8 cellular contexts compared by ENCODE assay signal in genomic region chr2:75647771-75648170, GRCh38. TPM values are rescaled to one million over a fixed set of nuclear protein-coding genes. Genes with fewer than 3 reads are reported as not detected.
DNase-seq lines count a peak whose midpoint lies in the region; ATAC-seq and TF ChIP-seq lines count a peak whose summit lies in the region.

No MANE protein-coding gene starts in this region.

- no peak for TF ChIP-seq CTCF in left ventricle myocardium inferior (IDR thresholded peaks at IDR 0.05; ENCODE audit: borderline replicate concordance)

- H4K91ac ChIP-seq in neuronal stem cell (ENCODE audit: low read depth, low read length, poor library complexity), result no peak overlapping the region

- H3K27ac ChIP-seq in left ventricle myocardium inferior (replicated peaks) (no peak overlapping the region), urinary bladder (ENCODE audit: low read depth) (no peak overlapping the region), neuronal stem cell (replicated peaks; ENCODE audit: low read length) (no peak overlapping the region)

- H3K4me1 Mint-ChIP-seq in activated CD4-positive, alpha-beta memory T cell treated with anti-CD3 and anti-CD28 coated beads for 36 hours (ENCODE audit: low read depth), result peaks cover 30% of the 10 kb centered on the region

- no peak overlapping the region for H2BK5ac ChIP-seq in neuronal stem cell (ENCODE audit: low read length)

- DNase-seq in left ventricle myocardium inferior (no peak), left cardiac atrium (no peak), NCI-H526 (lab: John Stamatoyannopoulos, UW) (no peak), neuronal stem cell (ENCODE audit: low spot score) (no peak)
- DNase-seq in activated CD4-positive, alpha-beta memory T cell treated with anti-CD3 and anti-CD28 coated beads for 36 hours, result no peak

- H3K4me2 ChIP-seq in neuronal stem cell (ENCODE audit: insufficient read depth, low read length, poor library complexity, severe bottlenecking), result no peak overlapping the region

- no peak overlapping the region for H2BK12ac ChIP-seq in neuronal stem cell (ENCODE audit: low read length)

- no peak overlapping the region for H3K14ac ChIP-seq in neuronal stem cell (ENCODE audit: low read length)

- no peaks in the 10 kb centered on the region for H3K79me1 ChIP-seq in neuronal stem cell (ENCODE audit: low read depth, low read length)

- H3K23ac ChIP-seq in neuronal stem cell (ENCODE audit: low read depth, low read length, poor library complexity), result no peak overlapping the region

- H2BK15ac ChIP-seq in neuronal stem cell (ENCODE audit: low read length), result no peak overlapping the region

- H3K9me3 ChIP-seq in left ventricle myocardium inferior (replicated peaks), result no peaks in the 10 kb centered on the region
- H3K9me3 ChIP-seq in iPS-18c (ENCODE audit: control insufficient read depth, insufficient read depth, low read length), result no peaks in the 10 kb centered on the region
- H3K9me3 ChIP-seq in neuronal stem cell (replicated peaks in 1 of 2; ENCODE audit: control insufficient read depth in 2 of 2, insufficient read depth in 1 of 2, low read depth in 1 of 2, low read length in 2 of 2), result no peaks in the 10 kb centered on the region

- no peaks in the 10 kb centered on the region for H3K27me3 ChIP-seq in left ventricle myocardium inferior (ENCODE audit: low read depth)
- no peaks in the 10 kb centered on the region for H3K27me3 ChIP-seq in neuronal stem cell (ENCODE audit: control insufficient read depth in 3 of 3, insufficient read depth in 3 of 3, low read depth in 1 of 3, low read length in 3 of 3)

- no peak overlapping the region for H3K4ac ChIP-seq in neuronal stem cell (ENCODE audit: low read length)

- no peaks in the 10 kb centered on the region for H3K27me3 Mint-ChIP-seq in activated CD4-positive, alpha-beta memory T cell treated with anti-CD3 and anti-CD28 coated beads for 36 hours

- ATAC-seq in left cardiac atrium (no peak), GM18861 (IDR thresholded peaks at IDR 0.05; ENCODE audit: unreplicated experiment) (no peak)

- H3K27ac Mint-ChIP-seq in activated CD4-positive, alpha-beta memory T cell treated with anti-CD3 and anti-CD28 coated beads for 36 hours, result peak overlapping the region; percentile 84

- H3K36me3 ChIP-seq in left ventricle myocardium inferior (peaks cover 37% of the 10 kb centered on the region), urinary bladder (ENCODE audit: insufficient read depth) (no peaks in the 10 kb centered on the region), neuronal stem cell (replicated peaks in 1 of 2; ENCODE audit: control insufficient read depth in 2 of 2, insufficient read depth in 2 of 2, low read length in 2 of 2) (peaks cover 10 to 50% of the 10 kb centered on the region in 2 donors)

- H3K9ac ChIP-seq in neuronal stem cell (ENCODE audit: low read depth, low read length, poor library complexity), result no peak overlapping the region

- 83% methylated on average over 3 of the region's 3 CpGs for WGBS in urinary bladder
- WGBS in neuronal stem cell (ENCODE audit: extremely low coverage in 2 of 2, insufficient read length in 2 of 2, insufficient replicate concordance in 1 of 2), 2 donors, result no CpG with 5 or more reads among the region's 3 CpGs

- no peak overlapping the region for H3K18ac ChIP-seq in neuronal stem cell (ENCODE audit: low read length)

- CTCF ChIA-PET in activated CD4-positive, alpha-beta memory T cell treated with anti-CD3 and anti-CD28 coated beads for 36 hours (lab: Charles Lee), result interaction anchor here (1.4 to 1.7 kb wide), 2 partner anchors 29 to 32 kb away, joined by 5 to 8 read pairs; no protein-coding TSS in a partner anchor

- H3K4me3 Mint-ChIP-seq in activated CD4-positive, alpha-beta memory T cell treated with anti-CD3 and anti-CD28 coated beads for 36 hours, result peak overlapping the region; percentile 90

- no peak overlapping the region for H2BK120ac ChIP-seq in neuronal stem cell (ENCODE audit: low read depth, low read length)

- H3K4me3 ChIP-seq in left ventricle myocardium inferior (peak overlapping the region; percentile 87), iPS-18c (ENCODE audit: insufficient read depth, low read depth, low read length) (peak overlapping the region; percentile 98; the same call in 1 of the 2 replicates), urinary bladder (ENCODE audit: low read depth, low read length) (peak overlapping the region; percentile 95), neuronal stem cell (ENCODE audit: low read length in 2 of 2) (peak overlapping the region in 1 of 2 donors; percentile 96)

- intact Hi-C loops in left ventricle myocardium inferior (cut with micrococcal nuclease) (no loop called here), left cardiac atrium (cut with DNase I) (no loop called here)
- intact Hi-C loops in activated CD4-positive, alpha-beta memory T cell treated with anti-CD3 and anti-CD28 coated beads for 36 hours (cut with micrococcal nuclease), result loop anchor here (10.0 kb wide), 1 partner anchor 693 kb away; the partner anchor contains the start of gene POLE4

- no peak overlapping the region for H2AFZ ChIP-seq in neuronal stem cell (ENCODE audit: low read length)

- no peaks in the 10 kb centered on the region for H3K9me3 Mint-ChIP-seq in activated CD4-positive, alpha-beta memory T cell treated with anti-CD3 and anti-CD28 coated beads for 36 hours

- no peak overlapping the region for H2AK5ac ChIP-seq in neuronal stem cell (ENCODE audit: low read depth, low read length)

- peaks cover 24% of the 10 kb centered on the region for H3K36me3 Mint-ChIP-seq in activated CD4-positive, alpha-beta memory T cell treated with anti-CD3 and anti-CD28 coated beads for 36 hours

- peaks cover 36% of the 10 kb centered on the region for H3K4me1 ChIP-seq in left ventricle myocardium inferior
- H3K4me1 ChIP-seq in urinary bladder (ENCODE audit: insufficient read depth), result no peaks in the 10 kb centered on the region
- H3K4me1 ChIP-seq in neuronal stem cell (ENCODE audit: control insufficient read depth in 2 of 2, insufficient read depth in 1 of 2, low read depth in 1 of 2, low read length in 2 of 2), result peaks cover 0 to 1% of the 10 kb centered on the region in 2 donors

- POLR2A ChIA-PET in activated CD4-positive, alpha-beta memory T cell treated with anti-CD3 and anti-CD28 coated beads for 36 hours (lab: Charles Lee), result interaction anchor here (2.5 kb wide), 1 partner anchor 63 kb away, joined by 11 read pairs; the partner anchor contains the start of gene GCFC2

- no peak overlapping the region for H4K8ac ChIP-seq in neuronal stem cell (ENCODE audit: low read depth, low read length)

RNA-seq across cellular contexts. Expression of gene MRPL19, which starts 1.2 kb away (rescaled TPM):
- total RNA-seq in left ventricle myocardium inferior (57.0 TPM), left cardiac atrium (10 to 100 TPM; 40.4 to 46.1 TPM), urinary bladder (51.4 TPM)
- total RNA-seq in activated CD4-positive, alpha-beta memory T cell treated with anti-CD3 and anti-CD28 coated beads for 36 hours, result 10 to 100 TPM; 61.2 to 64.6 TPM
- 19.3 TPM for polyA plus RNA-seq in urinary bladder
- 30.8 TPM for polyA plus RNA-seq in neuronal stem cell (2013, experiment 1 of 2)
- 31.8 TPM for polyA plus RNA-seq in neuronal stem cell (2013, experiment 2 of 2)
